In genomic region chr15:78527325-78527724, GRCh38 we compare ENCODE assay signal across 1 cellular context.
TF ChIP-seq lines count a peak whose summit lies in the region.

No MANE protein-coding gene starts in this region.

TF ChIP-seq in GM12878, 131 proteins besides CTCF, POLR2A, EP300 and RAD21:
- no peak for TF ChIP-seq RBBP5 (conservative IDR thresholded peaks at IDR 0.05)
- no peak for TF ChIP-seq TCF12 (IDR thresholded peaks at IDR 0.05; ENCODE audit: low read depth, low read length)
- no peak for TF ChIP-seq BHLHE40 (IDR thresholded peaks at IDR 0.05; ENCODE audit: borderline replicate concordance in 1 of 2, low read depth in 2 of 2, low read length in 1 of 2)
- TF ChIP-seq, protein P1, sequence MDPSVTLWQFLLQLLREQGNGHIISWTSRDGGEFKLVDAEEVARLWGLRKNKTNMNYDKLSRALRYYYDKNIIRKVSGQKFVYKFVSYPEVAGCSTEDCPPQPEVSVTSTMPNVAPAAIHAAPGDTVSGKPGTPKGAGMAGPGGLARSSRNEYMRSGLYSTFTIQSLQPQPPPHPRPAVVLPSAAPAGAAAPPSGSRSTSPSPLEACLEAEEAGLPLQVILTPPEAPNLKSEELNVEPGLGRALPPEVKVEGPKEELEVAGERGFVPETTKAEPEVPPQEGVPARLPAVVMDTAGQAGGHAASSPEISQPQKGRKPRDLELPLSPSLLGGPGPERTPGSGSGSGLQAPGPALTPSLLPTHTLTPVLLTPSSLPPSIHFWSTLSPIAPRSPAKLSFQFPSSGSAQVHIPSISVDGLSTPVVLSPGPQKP (IDR thresholded peaks at IDR 0.05; ENCODE audit: low read depth, low read length), result peak; percentile 75
- TF ChIP-seq ZBED1 (IDR thresholded peaks at IDR 0.05; ENCODE audit: borderline replicate concordance), result no peak
- TF ChIP-seq KAT2A (conservative IDR thresholded peaks at IDR 0.05; ENCODE audit: control insufficient read depth, low read depth, low read length), result no peak
- no peak for TF ChIP-seq POU2F2 (IDR thresholded peaks at IDR 0.05; ENCODE audit: borderline replicate concordance, low read depth, low read length)
- peak; percentile 71 to 86 for TF ChIP-seq SRF (IDR thresholded peaks at IDR 0.05; ENCODE audit: low read depth in 2 of 2, low read length in 2 of 2)
- TF ChIP-seq SIN3A (IDR thresholded peaks at IDR 0.05; ENCODE audit: low read depth, low read length), result no peak
- TF ChIP-seq BRCA1 (IDR thresholded peaks at IDR 0.05; ENCODE audit: low read depth, low read length), result no peak
- no peak for TF ChIP-seq ASH2L (IDR thresholded peaks at IDR 0.05; ENCODE audit: borderline replicate concordance, low read depth)
- no peak for TF ChIP-seq IRF5 (IDR thresholded peaks at IDR 0.05; ENCODE audit: borderline replicate concordance)
- no peak for TF ChIP-seq NRF1 (conservative IDR thresholded peaks at IDR 0.05; ENCODE audit: low read depth, low read length)
- TF ChIP-seq KDM1A (IDR thresholded peaks at IDR 0.05; ENCODE audit: borderline replicate concordance), result no peak
- peak; percentile 79 for TF ChIP-seq PKNOX1 (IDR thresholded peaks at IDR 0.05)
- no peak for TF ChIP-seq JUND (IDR thresholded peaks at IDR 0.05; ENCODE audit: low read depth, low read length)
- TF ChIP-seq CHD4 (IDR thresholded peaks at IDR 0.05), result no peak
- no peak for TF ChIP-seq HDAC6 (IDR thresholded peaks at IDR 0.05; ENCODE audit: unreplicated experiment)
- no peak for TF ChIP-seq PAX8 (IDR thresholded peaks at IDR 0.05)
- TF ChIP-seq, protein P2, sequence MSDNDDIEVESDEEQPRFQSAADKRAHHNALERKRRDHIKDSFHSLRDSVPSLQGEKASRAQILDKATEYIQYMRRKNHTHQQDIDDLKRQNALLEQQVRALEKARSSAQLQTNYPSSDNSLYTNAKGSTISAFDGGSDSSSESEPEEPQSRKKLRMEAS (IDR thresholded peaks at IDR 0.05; ENCODE audit: low read depth, low read length), result no peak
- TF ChIP-seq MYB (IDR thresholded peaks at IDR 0.05; ENCODE audit: borderline replicate concordance, low read depth, low read length), result no peak
TF ChIP-seq in GM12878: peak in this region for 3.
